Comparison of ENCODE assay signal across 8 cellular contexts in the genomic region with DNA sequence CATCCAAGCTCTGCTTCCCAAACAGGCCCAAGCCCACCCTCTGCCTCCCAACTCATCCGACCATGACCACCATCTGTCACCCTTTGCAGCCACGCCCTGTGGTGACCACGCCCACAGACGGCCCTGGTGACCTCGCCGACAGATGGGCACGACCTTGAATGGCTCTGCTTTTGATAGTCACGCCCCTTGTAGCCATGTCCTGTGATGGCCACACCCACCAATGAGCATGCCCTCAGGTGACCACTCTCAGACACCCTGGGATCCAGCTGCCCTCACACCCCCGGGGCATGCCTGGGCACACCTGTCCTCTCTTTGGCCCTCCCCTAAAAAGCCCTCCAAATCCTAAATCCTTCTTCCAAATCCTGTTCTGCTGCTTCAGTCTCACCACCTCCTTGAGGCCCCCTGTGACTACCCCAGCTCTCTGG. TPM values are rescaled to one million over a fixed set of nuclear protein-coding genes. Genes with fewer than 3 reads are reported as not detected.
DNase-seq lines count a peak whose midpoint lies in the region; ATAC-seq and TF ChIP-seq lines count a peak whose summit lies in the region.

No MANE protein-coding gene starts in this region.

- peak; percentile 10 for DNase-seq in NCI-H1436 (lab: John Stamatoyannopoulos, UW)
- no peak for DNase-seq in NCI-H1436 treated with DMSO at 0.1 percent for 48 hours (lab: John Stamatoyannopoulos, UW)
- DNase-seq in SK-MEL-5 (ENCODE audit: low read depth, low spot score) = peak; percentile 80
- peak; percentile 72 for DNase-seq in cardiac septum (ENCODE audit: low spot score)
- no peak for DNase-seq in skeletal muscle cell (ENCODE audit: low read depth)
- DNase-seq in GM10248 (ENCODE audit: extremely low spot score) = no peak
- DNase-seq in HuH-7.5 (ENCODE audit: low spot score) = no peak

- TF ChIP-seq CTCF in GM10248 (IDR thresholded peaks at IDR 0.05; ENCODE audit: control extremely low read depth, extremely low read depth, low read depth, missing control alignments) = no peak

- ATAC-seq in GM21526 (IDR thresholded peaks at IDR 0.05; ENCODE audit: low FRiP score, unreplicated experiment) = no peak

- POLR2A ChIA-PET in GM10248 (lab: Yijun Ruan, JAX) = no interaction called here

- intact Hi-C loops in cardiac septum (cut with DNase I) = no loop called here

- in situ Hi-C loops in SK-MEL-5 (cut with HindIII; ENCODE audit: low pct_unique_long_range_greater_than_20kb, low sequenced_read_pairs) = no loop called here

- H3K4me3 ChIP-seq in skeletal muscle cell (ENCODE audit: low read depth, low read length) = peak overlapping the region; percentile 62

- CTCF ChIA-PET in GM10248 (lab: Yijun Ruan, JAX) = interaction anchor here (1.4 to 2.7 kb wide), 4 partner anchors 14 to 538 kb away, joined by 4 to 26 read pairs (median 4); no protein-coding TSS in a partner anchor

RNA-seq across cellular contexts. Expression of a gene that starts 51.0 kb away (rescaled TPM):
- total RNA-seq in SK-MEL-5 (2014; rRNA removed; shearing (Covaris generic)) = 231 and 238 TPM in 2 replicates
- polyA plus RNA-seq in SK-MEL-5 (2015; cell fraction: cytosol; rRNA removed) = 306 and 367 TPM in 2 replicates
- 58.1 and 63.5 TPM in 2 replicates for polyA plus RNA-seq in SK-MEL-5 (2015; cell fraction: nucleus; rRNA removed)
- 61.8 TPM for total RNA-seq in cardiac septum

Comparison
In these comparisons a context has a peak if more than half of its experiments do, and no peak if none do; other contexts are left out.
1. DNase-seq: peak in NCI-H1436 (single experiment), SK-MEL-5 (single experiment) and cardiac septum (single experiment); none in NCI-H1436 treated with DMSO at 0.1 percent for 48 hours (single experiment), skeletal muscle cell (single experiment), GM10248 (single experiment) and HuH-7.5 (single experiment).